ENCODE assay signal across 8 cellular contexts in the genomic region with DNA sequence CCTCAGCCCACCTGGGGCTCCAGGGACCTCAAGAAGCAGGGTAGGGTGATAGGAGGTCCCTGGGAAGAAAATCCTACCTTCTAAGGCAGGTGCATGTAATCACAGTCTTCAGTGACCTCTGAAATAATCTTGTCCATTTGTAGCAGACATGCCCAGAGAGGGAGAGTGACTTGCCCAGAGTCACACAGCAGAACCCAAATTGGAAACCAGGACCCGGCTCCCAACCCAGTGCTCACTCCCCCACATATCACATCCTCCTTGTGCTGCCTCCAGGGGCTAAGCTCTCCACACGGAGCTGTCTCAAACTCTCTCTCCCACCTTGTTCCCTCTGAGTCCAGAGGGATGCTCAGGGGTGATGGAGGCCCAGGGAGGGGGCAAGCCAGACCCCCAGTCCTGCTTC.
"Had no signal": no experiment of that assay in that cellular context is flagged by ENCODE, and none has a peak within 500 bp of the region (broad histone marks: within the 10 kb centered on the region; RNA-seq: fewer than 3 reads in every experiment).

No MANE protein-coding gene starts in this region.

- H2AFZ ChIP-seq: GM23338 had no signal

- FAIRE-seq: HTR-8/SVneo had no signal

- ATAC-seq: GM23338, HCT116 had no signal

- DNase-seq: H7, Karpas-422, KBM-7 had no signal

- H3K4me3 ChIP-seq: GM23338, HAP-1 had no signal

- H3K4me1 ChIP-seq: HAP-1 had no signal

- H3K9me3 ChIP-seq: HAP-1 had no signal

- H3K36me3 ChIP-seq: HAP-1 had no signal

- H3K9ac ChIP-seq: KMS-11 had no signal

- H3K27ac ChIP-seq: KMS-11 had no signal

- H3K4me2 ChIP-seq: GM23338, KMS-11 had no signal
